26 cellular contexts compared by ENCODE assay signal in the genomic region with DNA sequence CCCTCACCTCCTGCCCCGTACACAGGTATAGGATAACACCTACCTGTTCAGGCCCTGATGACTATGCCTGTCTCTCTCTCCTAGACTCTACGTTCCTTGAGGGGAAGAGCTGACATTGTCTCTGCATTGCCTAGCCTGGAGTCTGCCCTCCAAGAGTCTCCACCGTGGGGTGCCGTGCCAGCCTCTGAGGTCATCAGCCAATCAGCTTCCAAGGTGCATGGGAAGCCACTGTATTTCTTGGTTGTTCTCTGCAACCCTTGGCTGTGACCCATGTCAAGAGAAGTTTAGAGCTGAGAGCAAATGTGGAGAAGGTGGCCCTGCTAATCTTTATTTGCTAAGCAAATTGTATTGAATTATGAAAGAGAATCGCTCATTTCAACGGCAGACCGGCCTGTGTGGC.
"Had no signal": no experiment of that assay in that cellular context is flagged by ENCODE, and none has a peak within 500 bp of the region (broad histone marks: within the 10 kb centered on the region; RNA-seq: fewer than 3 reads in every experiment).

No MANE protein-coding gene starts in this region.

- H3K27me3 ChIP-seq: cardiac muscle cell, esophagus muscularis mucosa, gastrocnemius medialis, testis, uterus had no signal

- FAIRE-seq: endothelial cell of umbilical vein, keratinocyte had no signal

- H3K4me3 ChIP-seq: cardiac muscle cell, esophagus muscularis mucosa, gastrocnemius medialis, lower lobe of right lung, testis, uterus had no signal

- H3K36me3 Mint-ChIP-seq: activated CD4-positive, alpha-beta memory T cell treated with anti-CD3 and anti-CD28 coated beads for 36 hours; activated naive CD4-positive, alpha-beta T cell treated with anti-CD3 and anti-CD28 coated beads, Interleukin-2, amount 10 ng/mL, durations not matched to agents 7 days and 5 days; naive B cell; stimulated activated naive B cell treated with anti-CD40 and anti-IgM and Interleukin-4, amounts not matched to agents 10 μg/mL and 1 μg/mL and 100 μg/mL, for 72 hours had no signal

- H3K4me1 ChIP-seq: gastrocnemius medialis, lower lobe of right lung, uterus had no signal

- DNase-seq: activated CD4-positive, alpha-beta memory T cell treated with anti-CD3 and anti-CD28 coated beads for 36 hours; activated CD4-positive, alpha-beta T cell treated with anti-CD3 and anti-CD28 coated beads for 4 hours; activated CD4-positive, CD25-positive, alpha-beta regulatory T cell; activated effector memory CD4-positive, alpha-beta T cell treated with Interleukin-2 at 50 U/mL for 16 hours; activated naive CD4-positive, alpha-beta T cell treated with anti-CD3 and anti-CD28 coated beads, Interleukin-2, amount 10 ng/mL, durations not matched to agents 7 days and 5 days; activated T-cell treated with anti-CD3 and anti-CD28 coated beads, Interleukin-2, amount 50 U/mL, for 72 hours; amygdala; effector memory CD4-positive, alpha-beta T cell; gastrocnemius medialis; lower lobe of right lung; mesendoderm; naive B cell; occipital lobe; stimulated activated CD4-positive, alpha-beta T cell treated with anti-CD3 and anti-CD28 coated beads, Interleukin-2, amount 100 ng/mL, for 48 hours; stimulated activated CD8-positive, alpha-beta memory T cell treated with anti-CD3 and anti-CD28 coated beads, Interleukin-4, amount 100 ng/mL, for 48 hours; stimulated activated naive B cell treated with anti-CD40 and anti-IgM and Interleukin-4, amounts not matched to agents 10 μg/mL and 1 μg/mL and 100 μg/mL, for 72 hours; T-helper 2 cell; testis; trophoblast cell; uterus had no signal

- H3K9me3 Mint-ChIP-seq: activated CD4-positive, alpha-beta memory T cell treated with anti-CD3 and anti-CD28 coated beads for 36 hours; activated naive CD4-positive, alpha-beta T cell treated with anti-CD3 and anti-CD28 coated beads, Interleukin-2, amount 10 ng/mL, durations not matched to agents 7 days and 5 days; activated T-cell treated with anti-CD3 and anti-CD28 coated beads, Interleukin-2, amount 50 U/mL, for 72 hours; dendritic cell treated with granulocyte-macrophage colony-stimulating factor and Interleukin-4, amounts not matched to agents 40 ng/mL and 50 ng/mL, for 4 days; naive B cell; stimulated activated naive B cell treated with anti-CD40 and anti-IgM and Interleukin-4, amounts not matched to agents 10 μg/mL and 1 μg/mL and 100 μg/mL, for 72 hours had no signal

- H3K4me1 Mint-ChIP-seq: activated naive CD4-positive, alpha-beta T cell treated with anti-CD3 and anti-CD28 coated beads, Interleukin-2, amount 10 ng/mL, durations not matched to agents 7 days and 5 days; naive B cell; stimulated activated naive B cell treated with anti-CD40 and anti-IgM and Interleukin-4, amounts not matched to agents 10 μg/mL and 1 μg/mL and 100 μg/mL, for 72 hours had no signal

- ATAC-seq: activated T-cell treated with anti-CD3 and anti-CD28 coated beads, Interleukin-2, amount 50 U/mL, for 72 hours; gastrocnemius medialis; left lobe of liver; lower lobe of right lung; stimulated activated naive B cell treated with anti-CD40 and anti-IgM and Interleukin-4, amounts not matched to agents 10 μg/mL and 1 μg/mL and 100 μg/mL, for 72 hours had no signal

- H3K27ac Mint-ChIP-seq: activated CD4-positive, alpha-beta memory T cell treated with anti-CD3 and anti-CD28 coated beads for 36 hours; activated naive CD4-positive, alpha-beta T cell treated with anti-CD3 and anti-CD28 coated beads, Interleukin-2, amount 10 ng/mL, durations not matched to agents 7 days and 5 days; activated T-cell treated with anti-CD3 and anti-CD28 coated beads, Interleukin-2, amount 50 U/mL, for 72 hours; dendritic cell treated with granulocyte-macrophage colony-stimulating factor and Interleukin-4, amounts not matched to agents 40 ng/mL and 50 ng/mL, for 4 days; naive B cell; stimulated activated naive B cell treated with anti-CD40 and anti-IgM and Interleukin-4, amounts not matched to agents 10 μg/mL and 1 μg/mL and 100 μg/mL, for 72 hours had no signal

- H3K27ac ChIP-seq: cardiac muscle cell, esophagus muscularis mucosa, gastrocnemius medialis, lower lobe of right lung, testis, uterus had no signal

- H3K9me3 ChIP-seq: esophagus muscularis mucosa, gastrocnemius medialis, lower lobe of right lung, testis, uterus had no signal

- H3K36me3 ChIP-seq: cardiac muscle cell, esophagus muscularis mucosa, gastrocnemius medialis, lower lobe of right lung, uterus had no signal

- H3K4me3 Mint-ChIP-seq: activated CD4-positive, alpha-beta memory T cell treated with anti-CD3 and anti-CD28 coated beads for 36 hours; activated naive CD4-positive, alpha-beta T cell treated with anti-CD3 and anti-CD28 coated beads, Interleukin-2, amount 10 ng/mL, durations not matched to agents 7 days and 5 days; activated T-cell treated with anti-CD3 and anti-CD28 coated beads, Interleukin-2, amount 50 U/mL, for 72 hours; dendritic cell treated with granulocyte-macrophage colony-stimulating factor and Interleukin-4, amounts not matched to agents 40 ng/mL and 50 ng/mL, for 4 days; naive B cell; stimulated activated naive B cell treated with anti-CD40 and anti-IgM and Interleukin-4, amounts not matched to agents 10 μg/mL and 1 μg/mL and 100 μg/mL, for 72 hours had no signal
